21 cellular contexts compared by ENCODE assay signal in the genomic region with DNA sequence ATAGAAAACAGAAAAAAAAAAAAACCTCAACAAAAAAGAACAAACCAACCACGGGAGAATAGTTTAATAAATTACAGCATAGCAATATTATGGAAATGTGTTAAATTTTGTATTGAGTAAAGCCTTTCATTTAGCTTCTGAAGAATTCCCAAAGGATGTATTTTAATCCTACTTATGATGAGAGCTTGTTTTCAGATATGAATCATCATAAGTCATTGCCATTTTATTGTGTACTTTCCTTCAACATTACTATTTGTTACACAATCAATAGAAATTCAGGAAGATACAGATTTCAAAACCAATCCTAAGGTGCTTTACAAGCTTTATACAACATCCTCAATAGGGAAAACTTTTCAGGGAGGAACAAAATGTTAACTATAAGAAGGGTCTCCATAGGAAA.
DNase-seq lines count a peak whose midpoint lies in the region; ATAC-seq, FAIRE-seq and TF ChIP-seq lines count a peak whose summit lies in the region.
"Had no signal": no experiment of that assay in that cellular context is flagged by ENCODE, and none has a peak within 500 bp of the region (broad histone marks: within the 10 kb centered on the region; RNA-seq: fewer than 3 reads in every experiment).

No MANE protein-coding gene starts in this region.

- H3K36me3 ChIP-seq in ACC112 (ENCODE audit: insufficient read depth, low read length), result no peaks in the 10 kb centered on the region
- H3K36me3 ChIP-seq: adrenal gland, HAP-1, neural progenitor cell had no signal

- FAIRE-seq in RCC 7860 (lab: Jason Lieb, UNC), result no peak
- FAIRE-seq: endometrium, islet of Langerhans had no signal

- H3K27me3 ChIP-seq in ACC112 (ENCODE audit: insufficient read depth, low read length), result no peaks in the 10 kb centered on the region
- H3K27me3 ChIP-seq: neural progenitor cell had no signal

- H2AFZ ChIP-seq in ACC112 (ENCODE audit: low read length, unreplicated experiment), result peak overlapping the region; percentile 70
- H2AFZ ChIP-seq: neural progenitor cell had no signal

- H3K4me3 ChIP-seq in ACC112 (ENCODE audit: low read depth, low read length), result peak overlapping the region; percentile 22; the same call in 1 of the 2 replicates
- no peak overlapping the region for H3K4me3 ChIP-seq in fibroblast of mammary gland (ENCODE audit: control insufficient read depth, low read depth, low read length)
- H3K4me3 ChIP-seq: adrenal gland, HAP-1, neural progenitor cell had no signal

- peaks cover 45% of the 10 kb centered on the region for H3K4me1 ChIP-seq in ACC112 (ENCODE audit: control insufficient read depth, insufficient read depth, low read length, unreplicated experiment)
- H3K4me1 ChIP-seq: adrenal gland, HAP-1, neural progenitor cell had no signal

- no peak for ATAC-seq in HG03175 (IDR thresholded peaks at IDR 0.05; ENCODE audit: unreplicated experiment)
- ATAC-seq in GM18511 (IDR thresholded peaks at IDR 0.05; ENCODE audit: unreplicated experiment), result no peak
- ATAC-seq: WTC11 had no signal

- no peak for TF ChIP-seq CTCF in fibroblast of mammary gland (conservative IDR thresholded peaks at IDR 0.05; ENCODE audit: control insufficient read depth, insufficient read depth, low read depth, low read length)

- DNase-seq in HCEC 1CT, result peak; percentile 91
- peak; percentile 27 to 52 for DNase-seq in SW 1271 (lab: John Stamatoyannopoulos, UW)
- peak; percentile 82 for DNase-seq in fibroblast of mammary gland (ENCODE audit: low read depth)
- no peak for DNase-seq in RCC 7860 (ENCODE audit: low spot score)
- no peak for DNase-seq in activated CD4-positive, alpha-beta T cell treated with anti-CD3 and anti-CD28 coated beads, Interleukin-2, amount 50 U/mL, for 48 hours
- DNase-seq: ACHN, adrenal gland, cerebellar nuclear complex, head of caudate nucleus, mesendoderm, NCI-H2081, NCI-H526 treated with DMSO at 0.1 percent for 48 hours, substantia nigra had no signal

- peak overlapping the region; percentile 91 for H3K27ac ChIP-seq in ACC112 (ENCODE audit: low read depth, low read length)
- H3K27ac ChIP-seq: adrenal gland, neural progenitor cell had no signal

- H3K79me2 ChIP-seq in ACC112 (ENCODE audit: control insufficient read depth, insufficient read depth, low read length, unreplicated experiment), result no peaks in the 10 kb centered on the region

Comparison
In these comparisons a context has a peak if more than half of its experiments do, and no peak if none do; other contexts are left out.
1. DNase-seq: peak in HCEC 1CT (single experiment), SW 1271 (2 of 2) and fibroblast of mammary gland (single experiment); none in RCC 7860 (single experiment) and activated CD4-positive, alpha-beta T cell treated with anti-CD3 and anti-CD28 coated beads, Interleukin-2, amount 50 U/mL, for 48 hours (0 of 2).